Comparison of ENCODE assay signal across 10 cellular contexts in the genomic region with DNA sequence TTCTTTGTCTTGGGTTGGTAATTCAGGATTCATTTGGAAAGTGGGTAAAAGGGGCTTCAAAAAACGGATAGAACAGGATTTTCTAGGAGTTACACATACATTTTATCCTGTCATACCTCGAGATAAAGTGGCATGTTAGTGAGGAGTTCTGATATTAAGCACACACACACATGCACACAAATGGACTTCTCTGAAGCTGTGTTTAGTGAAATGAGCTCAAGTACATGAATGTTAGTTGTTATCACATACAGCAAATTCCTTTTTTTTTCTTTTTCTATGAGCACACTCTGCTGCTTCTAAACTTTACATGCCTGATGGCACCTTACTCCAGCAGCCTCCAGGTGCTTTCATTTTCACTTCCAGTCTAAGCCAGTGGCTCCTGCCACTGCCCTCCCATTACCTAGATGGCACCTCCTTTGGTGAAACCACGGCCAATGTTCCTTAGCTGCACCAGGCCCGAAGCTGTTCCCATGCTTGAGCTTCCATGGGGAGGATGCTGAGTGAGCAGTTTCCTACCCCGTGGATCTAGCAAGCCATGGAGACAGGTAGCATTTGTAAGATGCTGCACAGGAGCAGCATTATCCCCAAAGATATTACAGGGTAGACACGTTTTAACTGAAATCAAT. TPM values are rescaled to one million over a fixed set of nuclear protein-coding genes. Genes with fewer than 3 reads are reported as not detected.
A peak's percentile ranks its signal among the peaks of the same experiment; 100 is the strongest.
DNase-seq lines count a peak whose midpoint lies in the region; ATAC-seq lines count a peak whose summit lies in the region.
"Had no signal": no experiment of that assay in that cellular context is flagged by ENCODE, and none has a peak within 500 bp of the region (broad histone marks: within the 10 kb centered on the region; RNA-seq: fewer than 3 reads in every experiment).

No MANE protein-coding gene starts in this region.

- no peaks in the 10 kb centered on the region for H3K27me3 ChIP-seq in CD4-positive, CD25-positive, alpha-beta regulatory T cell (ENCODE audit: control insufficient read depth, insufficient read depth, low read length)

- peak overlapping the region; percentile 53 for H3K27ac ChIP-seq in CD4-positive, CD25-positive, alpha-beta regulatory T cell (ENCODE audit: insufficient read depth, low read length, poor library complexity, severe bottlenecking)

- H3K9me3 ChIP-seq in CD4-positive, CD25-positive, alpha-beta regulatory T cell (ENCODE audit: control insufficient read depth in 2 of 2, low read length in 2 of 2) = no peaks in the 10 kb centered on the region

- intact Hi-C loops in activated T-helper 2 cell treated with anti-CD3 and anti-CD28 coated beads, Interferon-gamma antibody, Interleukin-2, Interleukin-4, amounts not matched to agents 10 μg/mL and 5 μg/mL and 100 μg/mL, durations not matched to agents 14 hours and 24 hours and 36 hours (cut with micrococcal nuclease) = no loop called here

- H3K4me1 ChIP-seq in CD4-positive, CD25-positive, alpha-beta regulatory T cell (ENCODE audit: control insufficient read depth, insufficient read depth, low read length, poor library complexity, severe bottlenecking) = no peaks in the 10 kb centered on the region

- no peak overlapping the region for H3K4me3 ChIP-seq in CD4-positive, CD25-positive, alpha-beta regulatory T cell (ENCODE audit: low read depth, low read length)

- no peak overlapping the region for H3K4me3 Mint-ChIP-seq in CD4-positive, CD25-positive, alpha-beta regulatory T cell
- no peak overlapping the region for H3K4me3 Mint-ChIP-seq in activated T-helper 2 cell treated with anti-CD3 and anti-CD28 coated beads, Interferon-gamma antibody, Interleukin-2, Interleukin-4, amounts not matched to agents 10 μg/mL and 5 μg/mL and 100 μg/mL, durations not matched to agents 14 hours and 24 hours and 36 hours (ENCODE audit: low read depth)
- no peak overlapping the region for H3K4me3 Mint-ChIP-seq in naive B cell

- H3K4me1 Mint-ChIP-seq in CD4-positive, CD25-positive, alpha-beta regulatory T cell = peaks cover 13 to 50% (median 36%) of the 10 kb centered on the region in 4 donors
- H3K4me1 Mint-ChIP-seq in activated T-helper 2 cell treated with anti-CD3 and anti-CD28 coated beads, Interferon-gamma antibody, Interleukin-2, Interleukin-4, amounts not matched to agents 10 μg/mL and 5 μg/mL and 100 μg/mL, durations not matched to agents 14 hours and 24 hours and 36 hours (ENCODE audit: low read depth) = peaks cover 24% of the 10 kb centered on the region
- peaks cover 5 to 13% (median 10%) of the 10 kb centered on the region in 3 donors for H3K4me1 Mint-ChIP-seq in naive B cell

- peaks cover 45% of the 10 kb centered on the region for H3K36me3 Mint-ChIP-seq in CD4-positive, CD25-positive, alpha-beta regulatory T cell
- H3K36me3 Mint-ChIP-seq in activated T-helper 2 cell treated with anti-CD3 and anti-CD28 coated beads, Interferon-gamma antibody, Interleukin-2, Interleukin-4, amounts not matched to agents 10 μg/mL and 5 μg/mL and 100 μg/mL, durations not matched to agents 14 hours and 24 hours and 36 hours (ENCODE audit: low read depth) = peaks cover 73% of the 10 kb centered on the region
- peaks cover 0 to 8% of the 10 kb centered on the region in 2 donors for H3K36me3 Mint-ChIP-seq in naive B cell

- peak in 1 of 3 donors; percentile 51 for DNase-seq in CD4-positive, CD25-positive, alpha-beta regulatory T cell
- DNase-seq in activated T-helper 2 cell treated with anti-CD3 and anti-CD28 coated beads, Interferon-gamma antibody, Interleukin-2, Interleukin-4, amounts not matched to agents 10 μg/mL and 5 μg/mL and 100 μg/mL, durations not matched to agents 14 hours and 24 hours and 36 hours (ENCODE audit: low spot score) = no peak
- DNase-seq in naive B cell (peak; percentile 18), ureter (ENCODE audit: low spot score) (no peak), SKM-1 treated with dmso at 0.1 percent for 144 hours (lab: John Stamatoyannopoulos, UW; ENCODE audit: unreplicated experiment) (no peak), inferior parietal cortex (ENCODE audit: extremely low spot score) (no peak)
- DNase-seq: C1 segment of cervical spinal cord had no signal

- H3K27ac Mint-ChIP-seq in CD4-positive, CD25-positive, alpha-beta regulatory T cell = peak overlapping the region; percentile 26 to 63 (median 50)
- H3K27ac Mint-ChIP-seq in activated T-helper 2 cell treated with anti-CD3 and anti-CD28 coated beads, Interferon-gamma antibody, Interleukin-2, Interleukin-4, amounts not matched to agents 10 μg/mL and 5 μg/mL and 100 μg/mL, durations not matched to agents 14 hours and 24 hours and 36 hours = peak overlapping the region; percentile 67
- H3K27ac Mint-ChIP-seq in naive B cell = peak overlapping the region; percentile 78 to 85 (median 82)

- peaks cover 81% of the 10 kb centered on the region for H3K36me3 ChIP-seq in CD4-positive, CD25-positive, alpha-beta regulatory T cell (ENCODE audit: control insufficient read depth, insufficient read depth, low read length)

- peaks cover 0 to 2% (median 0%) of the 10 kb centered on the region in 7 donors for H3K9me3 Mint-ChIP-seq in CD4-positive, CD25-positive, alpha-beta regulatory T cell
- no peaks in the 10 kb centered on the region for H3K9me3 Mint-ChIP-seq in activated T-helper 2 cell treated with anti-CD3 and anti-CD28 coated beads, Interferon-gamma antibody, Interleukin-2, Interleukin-4, amounts not matched to agents 10 μg/mL and 5 μg/mL and 100 μg/mL, durations not matched to agents 14 hours and 24 hours and 36 hours
- H3K9me3 Mint-ChIP-seq in naive B cell = no peaks in the 10 kb centered on the region

- ATAC-seq in CD4-positive, CD25-positive, alpha-beta regulatory T cell (ENCODE audit: low read depth in 2 of 2) = peak; percentile 28 to 40
- ATAC-seq in GM21786 (IDR thresholded peaks at IDR 0.05; ENCODE audit: unreplicated experiment) (peak; percentile 36), naive B cell (ENCODE audit: low read depth in 2 of 2) (peak; percentile 75 to 90), GM19351 (IDR thresholded peaks at IDR 0.05; ENCODE audit: unreplicated experiment) (no peak)
- ATAC-seq: HCT116 had no signal

- H3K27me3 Mint-ChIP-seq in CD4-positive, CD25-positive, alpha-beta regulatory T cell = no peaks in the 10 kb centered on the region
- H3K27me3 Mint-ChIP-seq in activated T-helper 2 cell treated with anti-CD3 and anti-CD28 coated beads, Interferon-gamma antibody, Interleukin-2, Interleukin-4, amounts not matched to agents 10 μg/mL and 5 μg/mL and 100 μg/mL, durations not matched to agents 14 hours and 24 hours and 36 hours (ENCODE audit: low read depth) = no peaks in the 10 kb centered on the region
- H3K27me3 Mint-ChIP-seq in naive B cell = no peaks in the 10 kb centered on the region

RNA-seq across cellular contexts. Expression of a gene that starts 49.7 kb away (rescaled TPM):
- 262 TPM for total RNA-seq in CD4-positive, CD25-positive, alpha-beta regulatory T cell
- 100 to 1,000 TPM; 198 to 331 (median 274) TPM for polyA plus RNA-seq in CD4-positive, CD25-positive, alpha-beta regulatory T cell
- total RNA-seq in activated T-helper 2 cell treated with anti-CD3 and anti-CD28 coated beads, Interferon-gamma antibody, Interleukin-2, Interleukin-4, amounts not matched to agents 10 μg/mL and 5 μg/mL and 100 μg/mL, durations not matched to agents 14 hours and 24 hours and 36 hours = 135 and 139 TPM in 2 replicates
- polyA plus RNA-seq in naive B cell (ENCODE audit: low read depth in 6 of 6) = 100 to 1,000 TPM in 1 of 6 donors, 10 to 100 TPM in 5; 36.9 to 140 (median 54.8) TPM
- total RNA-seq in ureter = 84.1 TPM
